Comparison of ENCODE assay signal across 9 cellular contexts in genomic region chr4:103498161-103499070, GRCh38.
DNase-seq lines count a peak whose midpoint lies in the region; ATAC-seq, FAIRE-seq and TF ChIP-seq lines count a peak whose summit lies in the region.
"Had no signal": no experiment of that assay in that cellular context is flagged by ENCODE, and none has a peak within 500 bp of the region (broad histone marks: within the 10 kb centered on the region; RNA-seq: fewer than 3 reads in every experiment).

No MANE protein-coding gene starts in this region.

- H3K27ac ChIP-seq in ACC112 (ENCODE audit: low read depth, low read length) (peak overlapping the region; percentile 81), astrocyte (ENCODE audit: low read depth, low read length) (no peak overlapping the region), WERI-Rb-1 (no peak overlapping the region), colonic mucosa (no peak overlapping the region)
- H3K27ac ChIP-seq in effector memory CD4-positive, alpha-beta T cell (ENCODE audit: insufficient read depth, low read length, poor library complexity, severe bottlenecking): no peak overlapping the region

- intact Hi-C loops in colonic mucosa (cut with DNase I): no loop called here

- TF ChIP-seq CTCF in astrocyte (IDR thresholded peaks at IDR 0.05; ENCODE audit: insufficient read depth, low read depth, low read length): no peak
- TF ChIP-seq CTCF in WERI-Rb-1 (IDR thresholded peaks at IDR 0.05; ENCODE audit: low read depth, low read length): no peak
- TF ChIP-seq CTCF in colonic mucosa (IDR thresholded peaks at IDR 0.05): no peak

- no peaks in the 10 kb centered on the region for H4K20me1 ChIP-seq in astrocyte (ENCODE audit: insufficient read depth, low read length)

- H3K4me3 ChIP-seq in ACC112 (ENCODE audit: low read depth, low read length) (peak overlapping the region; percentile 38; the same call in 1 of the 2 replicates), astrocyte (ENCODE audit: insufficient read depth, low read depth, low read length) (no peak overlapping the region), WERI-Rb-1 (ENCODE audit: low read depth, low read length) (no peak overlapping the region), colonic mucosa (no peak overlapping the region)
- no peak overlapping the region for H3K4me3 ChIP-seq in effector memory CD4-positive, alpha-beta T cell (ENCODE audit: insufficient read depth, low read depth, low read length, poor library complexity, severe bottlenecking)

- H2AFZ ChIP-seq in ACC112 (ENCODE audit: low read length, unreplicated experiment) (peak overlapping the region; percentile 49), astrocyte (ENCODE audit: low read depth, low read length) (no peak overlapping the region)

- peak overlapping the region; percentile 67 for H3K27ac Mint-ChIP-seq in astrocyte (ENCODE audit: unreplicated experiment)

- H3K36me3 ChIP-seq in ACC112 (ENCODE audit: insufficient read depth, low read length) (no peaks in the 10 kb centered on the region), astrocyte (ENCODE audit: insufficient read depth, low read length) (no peaks in the 10 kb centered on the region), WERI-Rb-1 (no peaks in the 10 kb centered on the region), colonic mucosa (no peaks in the 10 kb centered on the region)
- H3K36me3 ChIP-seq in effector memory CD4-positive, alpha-beta T cell (ENCODE audit: control insufficient read depth, insufficient read depth, low read length): no peaks in the 10 kb centered on the region

- DNase-seq in astrocyte (ENCODE audit: low read depth) (peak; percentile 73), NCI-H146 treated with DMSO at 0.1 percent for 48 hours (lab: John Stamatoyannopoulos, UW; ENCODE audit: unreplicated experiment) (no peak), WERI-Rb-1 (no peak), colonic mucosa (no peak)
- no peak for DNase-seq in effector memory CD4-positive, alpha-beta T cell
- DNase-seq: DND-41 had no signal

- peak overlapping the region; percentile 30 for H3K4me2 ChIP-seq in astrocyte (ENCODE audit: low read length)

- H3K9ac ChIP-seq in astrocyte (ENCODE audit: low read length): no peak overlapping the region
- no peak overlapping the region for H3K9ac ChIP-seq in colonic mucosa (ENCODE audit: low read depth in 2 of 2, low read length in 2 of 2)

- H3K79me2 ChIP-seq in ACC112 (ENCODE audit: control insufficient read depth, insufficient read depth, low read length, unreplicated experiment): no peaks in the 10 kb centered on the region
- H3K79me2 ChIP-seq in astrocyte (ENCODE audit: insufficient read depth, low read length): no peaks in the 10 kb centered on the region

- no peaks in the 10 kb centered on the region for H3K27me3 Mint-ChIP-seq in astrocyte (ENCODE audit: low read depth, unreplicated experiment)

- peaks cover 15% of the 10 kb centered on the region for H3K4me1 Mint-ChIP-seq in astrocyte (ENCODE audit: low read depth, unreplicated experiment)

- no peaks in the 10 kb centered on the region for H3K9me3 ChIP-seq in astrocyte (ENCODE audit: insufficient read depth, low read depth, low read length)
- H3K9me3 ChIP-seq in WERI-Rb-1 (ENCODE audit: severe bottlenecking): no peaks in the 10 kb centered on the region
- H3K9me3 ChIP-seq in effector memory CD4-positive, alpha-beta T cell (ENCODE audit: control insufficient read depth, low read length): no peaks in the 10 kb centered on the region
- no peaks in the 10 kb centered on the region for H3K9me3 ChIP-seq in colonic mucosa

- no peak overlapping the region for H3K4me3 Mint-ChIP-seq in astrocyte (ENCODE audit: unreplicated experiment)

- peak; percentile 84 for ATAC-seq in GM19351 (IDR thresholded peaks at IDR 0.05; ENCODE audit: unreplicated experiment)
- ATAC-seq in HG03097 (IDR thresholded peaks at IDR 0.05; ENCODE audit: low FRiP score, unreplicated experiment): peak; percentile 88

- no peaks in the 10 kb centered on the region for H3K9me3 Mint-ChIP-seq in astrocyte (ENCODE audit: unreplicated experiment)

- H3K27me3 ChIP-seq in ACC112 (ENCODE audit: insufficient read depth, low read length) (no peaks in the 10 kb centered on the region), astrocyte (ENCODE audit: insufficient read depth, low read length) (no peaks in the 10 kb centered on the region), WERI-Rb-1 (ENCODE audit: insufficient read depth, low read depth, severe bottlenecking) (no peaks in the 10 kb centered on the region), colonic mucosa (no peaks in the 10 kb centered on the region)
- H3K27me3 ChIP-seq in effector memory CD4-positive, alpha-beta T cell (replicated peaks; ENCODE audit: control insufficient read depth, insufficient read depth, low read length, poor library complexity, severe bottlenecking): no peaks in the 10 kb centered on the region

- H3K36me3 Mint-ChIP-seq in astrocyte (ENCODE audit: low read depth, unreplicated experiment): no peaks in the 10 kb centered on the region

- no peak for FAIRE-seq in astrocyte (lab: Jason Lieb, UNC)

- peaks cover 27% of the 10 kb centered on the region for H3K4me1 ChIP-seq in ACC112 (ENCODE audit: control insufficient read depth, insufficient read depth, low read length, unreplicated experiment)
- H3K4me1 ChIP-seq in astrocyte (ENCODE audit: insufficient read depth, low read length): peaks cover 8% of the 10 kb centered on the region
- H3K4me1 ChIP-seq in effector memory CD4-positive, alpha-beta T cell (ENCODE audit: control insufficient read depth, insufficient read depth, low read length, poor library complexity, severe bottlenecking): no peaks in the 10 kb centered on the region
- no peaks in the 10 kb centered on the region for H3K4me1 ChIP-seq in colonic mucosa
